Comparison of ENCODE assay signal across 15 cellular contexts in genomic region chr13:110132178-110132975, GRCh38.
DNase-seq lines count a peak whose midpoint lies in the region; ATAC-seq and TF ChIP-seq lines count a peak whose summit lies in the region.
"Had no signal": no experiment of that assay in that cellular context is flagged by ENCODE, and none has a peak within 500 bp of the region (broad histone marks: within the 10 kb centered on the region; RNA-seq: fewer than 3 reads in every experiment).

No MANE protein-coding gene starts in this region.

- H2BK12ac ChIP-seq in H9 (ENCODE audit: insufficient read length, low read depth, low read length) (no peak overlapping the region), mesenchymal stem cell (ENCODE audit: low read length in 2 of 2) (peak overlapping the region; percentile 15 to 51)

- peaks cover 13% of the 10 kb centered on the region for H3K27me3 Mint-ChIP-seq in H9 (ENCODE audit: low read depth)

- H3K4ac ChIP-seq in H9 (ENCODE audit: low read depth, low read length) = no peak overlapping the region
- H3K4ac ChIP-seq in mesenchymal stem cell (ENCODE audit: low read depth in 1 of 2, low read length in 2 of 2) = no peak overlapping the region

- H3K23me2 ChIP-seq in H9 (ENCODE audit: insufficient read length, low read depth, low read length, poor library complexity, severe bottlenecking) = peaks cover 4% of the 10 kb centered on the region

- H2BK5ac ChIP-seq in H9 (ENCODE audit: insufficient read length, low read length) = no peak overlapping the region
- H2BK5ac ChIP-seq in mesenchymal stem cell (ENCODE audit: low read depth, low read length, poor library complexity, severe bottlenecking) = no peak overlapping the region

- H4K5ac ChIP-seq in H9 (ENCODE audit: insufficient read length, low read depth, low read length) = no peak overlapping the region

- H3K9ac ChIP-seq in BLaER1 treated with 17β-estradiol and CSF1 and Interleukin-3, amounts not matched to agents 10 nM and 100 nM = peak overlapping the region in 7 of 11 experiments; percentile 4 to 76 (median 54); a peak in 10 of 22 replicates
- no peak overlapping the region for H3K9ac ChIP-seq in H9 (ENCODE audit: extremely low read depth, insufficient read length, low read length)
- no peak overlapping the region for H3K9ac ChIP-seq in mesenchymal stem cell (ENCODE audit: low read length)

- no peak for TF ChIP-seq POLR2A in body of pancreas (IDR thresholded peaks at IDR 0.05)

- H3K4me2 ChIP-seq in BLaER1 treated with 17β-estradiol and CSF1 and Interleukin-3, amounts not matched to agents 10 nM and 100 nM = peak overlapping the region; percentile 38 to 94 (median 75)
- H3K4me2 ChIP-seq in H9 (ENCODE audit: insufficient read depth, insufficient read length, low read length) = no peak overlapping the region
- no peak overlapping the region for H3K4me2 ChIP-seq in mesenchymal stem cell (ENCODE audit: low read length, poor library complexity, severe bottlenecking)

- H2BK20ac ChIP-seq in H9 (ENCODE audit: low read depth, low read length, poor library complexity, severe bottlenecking) = no peak overlapping the region

- intact Hi-C loops in body of pancreas (cut with DNase I) (no loop called here), posterior vena cava (cut with DNase I) (no loop called here)

- TF ChIP-seq CTCF in H9 (conservative IDR thresholded peaks at IDR 0.05) (no peak), body of pancreas (IDR thresholded peaks at IDR 0.05) (no peak)

- H3K4me3 Mint-ChIP-seq in H9 = no peak overlapping the region
- H3K4me3 Mint-ChIP-seq: IgD-negative memory B cell, immature natural killer cell had no signal

- no peaks in the 10 kb centered on the region for H3K9me3 Mint-ChIP-seq in H9
- H3K9me3 Mint-ChIP-seq: IgD-negative memory B cell, immature natural killer cell had no signal

- no CpG with 5 or more reads among the region's 15 CpGs for WGBS in H9 (ENCODE audit: extremely low coverage, insufficient read length, low lambda C conversion rate)
- 69% methylated on average over 13 of the region's 15 CpGs for WGBS in mesenchymal stem cell
- WGBS in body of pancreas, 2 donors = 53 to 63% methylated on average over 15 of the region's 15 CpGs

- H3K18ac ChIP-seq in H9 (ENCODE audit: insufficient read length, low read depth, low read length) (no peak overlapping the region), mesenchymal stem cell (ENCODE audit: low read depth in 1 of 2, low read length in 2 of 2) (no peak overlapping the region)

- no peaks in the 10 kb centered on the region for H4K20me1 ChIP-seq in BLaER1 treated with 17β-estradiol and CSF1 and Interleukin-3, amounts not matched to agents 10 nM and 100 nM
- no peaks in the 10 kb centered on the region for H4K20me1 ChIP-seq in H9 (ENCODE audit: control insufficient read depth, insufficient read depth, insufficient read length)

- H3K27ac ChIP-seq in BLaER1 treated with 17β-estradiol and CSF1 and Interleukin-3, amounts not matched to agents 10 nM and 100 nM = peak overlapping the region in 7 of 11 experiments; percentile 18 to 97 (median 80); a peak in 11 of 22 replicates
- no peak overlapping the region for H3K27ac ChIP-seq in H9 (ENCODE audit: insufficient read length, low read depth, low read length)
- H3K27ac ChIP-seq in mesenchymal stem cell (ENCODE audit: low read length, poor library complexity, severe bottlenecking) = no peak overlapping the region
- H3K27ac ChIP-seq in body of pancreas = no peak overlapping the region
- H3K27ac ChIP-seq: upper lobe of left lung had no signal

- no peak overlapping the region for H3T11ph ChIP-seq in H9 (ENCODE audit: low read length)

- H3K23ac ChIP-seq in H9 (ENCODE audit: insufficient read length, low read depth, low read length) (no peak overlapping the region), mesenchymal stem cell (ENCODE audit: low read length in 2 of 2) (no peak overlapping the region)

- H4K91ac ChIP-seq in H9 (ENCODE audit: insufficient read length, low read depth, low read length) (no peak overlapping the region), mesenchymal stem cell (ENCODE audit: low read length) (no peak overlapping the region)

- H3K4me3 ChIP-seq in BLaER1 treated with 17β-estradiol and CSF1 and Interleukin-3, amounts not matched to agents 10 nM and 100 nM = 0 out of 20 replicates have a peak overlapping the region, but pooled peaks of 1 of the 10 experiments have one; percentile 34
- H3K4me3 ChIP-seq in mesenchymal stem cell (ENCODE audit: insufficient read depth in 1 of 2, low read depth in 1 of 2, low read length in 2 of 2) (no peak overlapping the region), body of pancreas (no peak overlapping the region)
- H3K4me3 ChIP-seq: upper lobe of left lung had no signal

- peaks cover 65 to 72% of the 10 kb centered on the region in 2 experiments for H3K4me1 Mint-ChIP-seq in H9

- peaks cover 0 to 8% (median 0%) of the 10 kb centered on the region in 11 experiments; a peak in 4 of 22 replicates for H3K9me3 ChIP-seq in BLaER1 treated with 17β-estradiol and CSF1 and Interleukin-3, amounts not matched to agents 10 nM and 100 nM (replicated peaks in 1 of 11)
- H3K9me3 ChIP-seq in H9 (ENCODE audit: control insufficient read depth, low read depth, low read length) (no peaks in the 10 kb centered on the region), mesenchymal stem cell (ENCODE audit: control insufficient read depth, low read length) (no peaks in the 10 kb centered on the region), body of pancreas (no peaks in the 10 kb centered on the region)
- H3K9me3 ChIP-seq: upper lobe of left lung had no signal

- no peak overlapping the region for H4K8ac ChIP-seq in H9 (replicated peaks; ENCODE audit: insufficient read length, low read depth, low read length)
- peak overlapping the region; percentile 62 for H4K8ac ChIP-seq in mesenchymal stem cell (ENCODE audit: low read length)

- H2AK5ac ChIP-seq in H9 (ENCODE audit: insufficient read length, low read length) (no peak overlapping the region), mesenchymal stem cell (ENCODE audit: low read length, severe bottlenecking) (no peak overlapping the region)

- DNase-seq in H9 = no peak
- DNase-seq in NCI-H748 (lab: John Stamatoyannopoulos, UW; ENCODE audit: unreplicated experiment) = peak; percentile 63
- DNase-seq in mesenchymal stem cell = peak; percentile 60
- DNase-seq in body of pancreas = no peak
- no peak for DNase-seq in posterior vena cava (ENCODE audit: low spot score)
- DNase-seq: activated naive CD4-positive, alpha-beta T cell treated with anti-CD3 and anti-CD28 coated beads, Interleukin-2, amount 50 U/mL, for 16 hours; foreskin melanocyte; immature natural killer cell; NCI-H1694; stimulated activated CD4-positive, alpha-beta T cell treated with anti-CD3 and anti-CD28 coated beads, Interleukin-2, amount 100 ng/mL, for 24 hours; upper lobe of left lung had no signal

- H3K36me3 ChIP-seq in BLaER1 treated with 17β-estradiol and CSF1 and Interleukin-3, amounts not matched to agents 10 nM and 100 nM = no peaks in the 10 kb centered on the region
- H3K36me3 ChIP-seq in mesenchymal stem cell (ENCODE audit: control insufficient read depth in 1 of 2, insufficient read depth in 2 of 2, low read depth in 1 of 2, low read length in 2 of 2) = peaks cover 0 to 2% of the 10 kb centered on the region in 2 experiments
- H3K36me3 ChIP-seq in body of pancreas (replicated peaks in 1 of 2; ENCODE audit: insufficient read depth in 1 of 2, low read depth in 2 of 2) = no peaks in the 10 kb centered on the region
- H3K36me3 ChIP-seq: upper lobe of left lung had no signal

- H3K27me3 ChIP-seq in BLaER1 treated with 17β-estradiol and CSF1 and Interleukin-3, amounts not matched to agents 10 nM and 100 nM = peaks cover 0 to 8% (median 0%) of the 10 kb centered on the region in 11 experiments; a peak in 1 of 22 replicates
- H3K27me3 ChIP-seq in H9 (ENCODE audit: insufficient read depth, low read length) (no peaks in the 10 kb centered on the region; the same call in 1 of the 2 replicates), mesenchymal stem cell (ENCODE audit: control insufficient read depth in 1 of 2, insufficient read depth in 1 of 2, low read length in 2 of 2) (peaks cover 0 to 10% of the 10 kb centered on the region in 2 experiments), body of pancreas (no peaks in the 10 kb centered on the region)
- H3K27me3 ChIP-seq: upper lobe of left lung had no signal

- H3K27ac Mint-ChIP-seq in H9 = peak overlapping the region in 2 of 3 experiments; percentile 20 to 44; a peak in 3 of 7 replicates
- H3K27ac Mint-ChIP-seq: IgD-negative memory B cell, immature natural killer cell had no signal

- H3K79me2 ChIP-seq in H9 (ENCODE audit: insufficient read depth, low read length) = no peaks in the 10 kb centered on the region

- ATAC-seq in body of pancreas = no peak
- ATAC-seq in HG02623 (IDR thresholded peaks at IDR 0.05; ENCODE audit: unreplicated experiment) = no peak
- no peak for ATAC-seq in HG03520 (IDR thresholded peaks at IDR 0.05; ENCODE audit: unreplicated experiment)

- H3K56ac ChIP-seq in H9 (ENCODE audit: insufficient read length, low read depth, low read length) = no peak overlapping the region

- H3K14ac ChIP-seq in H9 (ENCODE audit: insufficient read depth, low read length) = no peak overlapping the region
- H3K14ac ChIP-seq in mesenchymal stem cell (ENCODE audit: low read length in 2 of 2) = no peak overlapping the region

- no peak overlapping the region for H2AFZ ChIP-seq in H9 (ENCODE audit: low read length)
- H2AFZ ChIP-seq in mesenchymal stem cell (ENCODE audit: low read depth, low read length) = no peak overlapping the region

- no peaks in the 10 kb centered on the region for H3K79me1 ChIP-seq in H9 (ENCODE audit: insufficient read depth, low read depth, low read length, poor library complexity, severe bottlenecking)
- no peaks in the 10 kb centered on the region for H3K79me1 ChIP-seq in mesenchymal stem cell (replicated peaks; ENCODE audit: low read length, poor library complexity, severe bottlenecking)

- no peaks in the 10 kb centered on the region for H3K36me3 Mint-ChIP-seq in H9 (ENCODE audit: insufficient read depth in 1 of 3, low read depth in 3 of 3)
- H3K36me3 Mint-ChIP-seq: IgD-negative memory B cell, immature natural killer cell had no signal

- H3K4me1 ChIP-seq in BLaER1 treated with 17β-estradiol and CSF1 and Interleukin-3, amounts not matched to agents 10 nM and 100 nM = peaks cover 44 to 100% (median 97%) of the 10 kb centered on the region in 10 experiments
- H3K4me1 ChIP-seq in H9 (ENCODE audit: insufficient read depth, low read length) (peaks cover 7% of the 10 kb centered on the region; the same call in 1 of the 2 replicates), mesenchymal stem cell (ENCODE audit: control insufficient read depth, insufficient read depth, low read depth, low read length) (peaks cover 16% of the 10 kb centered on the region), body of pancreas (peaks cover 5% of the 10 kb centered on the region)

- no peak overlapping the region for H2BK15ac ChIP-seq in H9 (ENCODE audit: low read depth, low read length)
- H2BK15ac ChIP-seq in mesenchymal stem cell (ENCODE audit: low read depth, poor library complexity, severe bottlenecking) = peak overlapping the region; percentile 26

- no peak overlapping the region for H2BK120ac ChIP-seq in H9 (ENCODE audit: low read depth, low read length, poor library complexity, severe bottlenecking)
- H2BK120ac ChIP-seq in mesenchymal stem cell (ENCODE audit: low read depth, low read length) = no peak overlapping the region

Comparison
In these comparisons a context has a peak if more than half of its experiments do, and no peak if none do; other contexts are left out.
1. H3K27ac ChIP-seq: peak in BLaER1 treated with 17β-estradiol and CSF1 and Interleukin-3, amounts not matched to agents 10 nM and 100 nM (7 of 11); none in H9 (single experiment), mesenchymal stem cell (single experiment) and body of pancreas (0 of 4).
2. H3K4me2 ChIP-seq: peak in BLaER1 treated with 17β-estradiol and CSF1 and Interleukin-3, amounts not matched to agents 10 nM and 100 nM (11 of 11); none in H9 (single experiment) and mesenchymal stem cell (single experiment).
3. H3K9ac ChIP-seq: peak in BLaER1 treated with 17β-estradiol and CSF1 and Interleukin-3, amounts not matched to agents 10 nM and 100 nM (7 of 11); none in H9 (single experiment) and mesenchymal stem cell (single experiment).
4. DNase-seq: peak in NCI-H748 (single experiment) and mesenchymal stem cell (single experiment); none in H9 (single experiment), body of pancreas (0 of 4) and posterior vena cava (single experiment).